ENCODE assay signal across 1 cellular context in genomic region chr10:69460576-69461242, GRCh38.
TF ChIP-seq lines count a peak whose summit lies in the region.

No MANE protein-coding gene starts in this region.

TF ChIP-seq in WTC11, 78 proteins besides CTCF, POLR2A, EP300 and RAD21 (continued from another document):
- TF ChIP-seq E2F4 (CRISPR knock-in tag; IDR thresholded peaks at IDR 0.05; ENCODE audit: borderline replicate concordance, low read depth) (no peak), CDX4 (CRISPR knock-in tag; IDR thresholded peaks at IDR 0.05; ENCODE audit: borderline replicate concordance) (no peak)
